ENCODE assay signal across 1 cellular context in genomic region chr2:172215172-172215935, GRCh38.
TF ChIP-seq lines count a peak whose summit lies in the region.

No MANE protein-coding gene starts in this region.

TF ChIP-seq in GM23338, 12 proteins besides CTCF, POLR2A, EP300 and RAD21 (continued from another document):
- TF ChIP-seq POLR2AphosphoS5 (IDR thresholded peaks at IDR 0.05; ENCODE audit: low read depth), result no peak
- no peak for TF ChIP-seq JUNB (IDR thresholded peaks at IDR 0.05; ENCODE audit: unreplicated experiment)
- no peak for TF ChIP-seq EZH2 (IDR thresholded peaks at IDR 0.05; ENCODE audit: low read depth, unreplicated experiment)
- no peak for TF ChIP-seq ETS1 (IDR thresholded peaks at IDR 0.05)
- no peak for TF ChIP-seq EZH2phosphoT487 (IDR thresholded peaks at IDR 0.05; ENCODE audit: unreplicated experiment)
- no peak for TF ChIP-seq STAT1 (IDR thresholded peaks at IDR 0.05; ENCODE audit: unreplicated experiment)
- no peak for TF ChIP-seq ZNF331 (CRISPR knock-in tag; IDR thresholded peaks at IDR 0.05; ENCODE audit: low read depth)
